Comparison of ENCODE assay signal across 15 cellular contexts in genomic region chr6:150934380-150934779, GRCh38.
DNase-seq lines count a peak whose midpoint lies in the region; ATAC-seq and TF ChIP-seq lines count a peak whose summit lies in the region.
"Had no signal": no experiment of that assay in that cellular context is flagged by ENCODE, and none has a peak within 500 bp of the region (broad histone marks: within the 10 kb centered on the region; RNA-seq: fewer than 3 reads in every experiment).

No MANE protein-coding gene starts in this region.

- H3K4me1 Mint-ChIP-seq in activated T-cell treated with anti-CD3 and anti-CD28 coated beads, Interleukin-2, amount 50 U/mL, for 72 hours (ENCODE audit: low read depth), result no peaks in the 10 kb centered on the region

- H3K27me3 ChIP-seq in SJSA1 (replicated peaks) (no peaks in the 10 kb centered on the region), smooth muscle cell (ENCODE audit: low read depth) (no peaks in the 10 kb centered on the region)
- H3K27me3 ChIP-seq: gastrocnemius medialis had no signal

- no peaks in the 10 kb centered on the region for H3K79me2 ChIP-seq in smooth muscle cell (ENCODE audit: low read depth)

- H3K27ac Mint-ChIP-seq in activated T-cell treated with anti-CD3 and anti-CD28 coated beads, Interleukin-2, amount 50 U/mL, for 72 hours, result peak overlapping the region; percentile 46
- H3K27ac Mint-ChIP-seq: activated naive CD8-positive, alpha-beta T cell; dendritic cell treated with granulocyte-macrophage colony-stimulating factor and Interleukin-4, amounts not matched to agents 40 ng/mL and 50 ng/mL, for 4 days had no signal

- H3K36me3 ChIP-seq in SJSA1 (peaks cover 54% of the 10 kb centered on the region), smooth muscle cell (ENCODE audit: low read depth) (peaks cover 4% of the 10 kb centered on the region)
- H3K36me3 ChIP-seq: gastrocnemius medialis had no signal

- no peak overlapping the region for H3K4me2 ChIP-seq in smooth muscle cell

- no peak overlapping the region for H2AFZ ChIP-seq in smooth muscle cell (ENCODE audit: low read depth)

- H3K9ac ChIP-seq in smooth muscle cell (ENCODE audit: low read depth), result no peak overlapping the region

- peaks cover 17 to 54% of the 10 kb centered on the region in 2 donors for H3K36me3 Mint-ChIP-seq in activated T-cell treated with anti-CD3 and anti-CD28 coated beads, Interleukin-2, amount 50 U/mL, for 72 hours (ENCODE audit: insufficient read depth in 2 of 2)

- H3K4me3 ChIP-seq in SJSA1 (no peak overlapping the region), fibroblast of pulmonary artery (replicated peaks; ENCODE audit: low read depth, low read length) (no peak overlapping the region), smooth muscle cell (no peak overlapping the region)
- H3K4me3 ChIP-seq: gastrocnemius medialis, GM12878, mucosa of descending colon had no signal

- no peaks in the 10 kb centered on the region for H3F3A ChIP-seq in smooth muscle cell (ENCODE audit: low read depth)

- H3K9me3 ChIP-seq in SJSA1 (replicated peaks) (no peaks in the 10 kb centered on the region), smooth muscle cell (replicated peaks; ENCODE audit: low read depth) (no peaks in the 10 kb centered on the region)
- H3K9me3 ChIP-seq: gastrocnemius medialis, mucosa of descending colon had no signal

- peaks cover 11% of the 10 kb centered on the region for H3K4me1 ChIP-seq in SJSA1 (replicated peaks)
- H3K4me1 ChIP-seq in smooth muscle cell (ENCODE audit: low read depth), result no peaks in the 10 kb centered on the region

- TF ChIP-seq CTCF in fibroblast of pulmonary artery (IDR thresholded peaks at IDR 0.05; ENCODE audit: low read length, missing control alignments) (no peak), smooth muscle cell (IDR thresholded peaks at IDR 0.05; ENCODE audit: borderline replicate concordance, insufficient read depth, poor library complexity, severe bottlenecking) (no peak)

- H4K20me1 ChIP-seq in smooth muscle cell (ENCODE audit: low read depth), result no peaks in the 10 kb centered on the region

- no peaks in the 10 kb centered on the region for H3K27me3 Mint-ChIP-seq in activated T-cell treated with anti-CD3 and anti-CD28 coated beads, Interleukin-2, amount 50 U/mL, for 72 hours (ENCODE audit: low read depth)
- H3K27me3 Mint-ChIP-seq: activated naive CD8-positive, alpha-beta T cell; dendritic cell treated with granulocyte-macrophage colony-stimulating factor and Interleukin-4, amounts not matched to agents 40 ng/mL and 50 ng/mL, for 4 days had no signal

- WGBS in smooth muscle cell (ENCODE audit: low lambda C conversion rate), result 69% methylated on average over 4 of the region's 4 CpGs

- DNase-seq in activated T-cell treated with anti-CD3 and anti-CD28 coated beads, Interleukin-2, amount 50 U/mL, for 72 hours, result no peak
- DNase-seq in activated T-cell treated with anti-CD3 and anti-CD28 coated beads for 4 hours (no peak), SJSA1 (ENCODE audit: low read depth in 1 of 2, low spot score in 2 of 2) (peak in 1 of 2 experiments; percentile 53), fibroblast of pulmonary artery (ENCODE audit: low read depth) (peak; percentile 73), smooth muscle cell (lab: John Stamatoyannopoulos, UW; ENCODE audit: unreplicated experiment) (no peak)
- DNase-seq: gastrocnemius medialis, islet precursor cell, mucosa of descending colon, NCI-H2029 had no signal

- H3K27ac ChIP-seq in SJSA1 (peak overlapping the region; percentile 67), smooth muscle cell (ENCODE audit: low read depth) (peak overlapping the region; percentile 58)
- H3K27ac ChIP-seq: gastrocnemius medialis had no signal

- ATAC-seq in activated T-cell treated with anti-CD3 and anti-CD28 coated beads, Interleukin-2, amount 50 U/mL, for 72 hours (replicated peaks in 1 of 2), result no peak
- no peak for ATAC-seq in GM21786 (IDR thresholded peaks at IDR 0.05; ENCODE audit: unreplicated experiment)
- ATAC-seq in GM19467 (IDR thresholded peaks at IDR 0.05; ENCODE audit: unreplicated experiment), result no peak
- no peak for ATAC-seq in HG02642 (IDR thresholded peaks at IDR 0.05; ENCODE audit: poor library complexity, unreplicated experiment)
- ATAC-seq: gastrocnemius medialis, GM12878, mucosa of descending colon had no signal

- H3K9me3 Mint-ChIP-seq in activated T-cell treated with anti-CD3 and anti-CD28 coated beads, Interleukin-2, amount 50 U/mL, for 72 hours, result no peaks in the 10 kb centered on the region
- H3K9me3 Mint-ChIP-seq: dendritic cell treated with granulocyte-macrophage colony-stimulating factor and Interleukin-4, amounts not matched to agents 40 ng/mL and 50 ng/mL, for 4 days had no signal

- no peak overlapping the region for H3K4me3 Mint-ChIP-seq in activated T-cell treated with anti-CD3 and anti-CD28 coated beads, Interleukin-2, amount 50 U/mL, for 72 hours
- H3K4me3 Mint-ChIP-seq: activated naive CD8-positive, alpha-beta T cell; dendritic cell treated with granulocyte-macrophage colony-stimulating factor and Interleukin-4, amounts not matched to agents 40 ng/mL and 50 ng/mL, for 4 days had no signal
